Comparison of ENCODE assay signal across 8 cellular contexts in genomic region chr9:105901514-105902109, GRCh38.
DNase-seq lines count a peak whose midpoint lies in the region; ATAC-seq and TF ChIP-seq lines count a peak whose summit lies in the region.

No MANE protein-coding gene starts in this region.

- H3K36me3 ChIP-seq in GM06990 (ENCODE audit: control insufficient read depth, insufficient read depth, low read length) (no peaks in the 10 kb centered on the region), transverse colon (no peaks in the 10 kb centered on the region), stomach (no peaks in the 10 kb centered on the region)

- H3K4me1 ChIP-seq in transverse colon (no peaks in the 10 kb centered on the region), stomach (no peaks in the 10 kb centered on the region)

- 21% methylated on average over 4 of the region's 4 CpGs; no CpG with 5 or more reads in 1 of the 2 donors for WGBS in transverse colon (ENCODE audit: low coverage in 1 of 2), 2 donors
- 13 to 25% (median 18%) methylated on average over 3 to 4 of the region's 4 CpGs for WGBS in stomach, 5 donors

- TF ChIP-seq CTCF in GM06990 (IDR thresholded peaks at IDR 0.05; ENCODE audit: insufficient read depth, low read length, poor library complexity, severe bottlenecking) (peak; percentile 83), transverse colon (IDR thresholded peaks at IDR 0.05) (peak; percentile 41 to 61 (median 47)), stomach (IDR thresholded peaks at IDR 0.05) (peak in 3 of 7 experiments; percentile 13 to 48 (median 13))

- ATAC-seq in GM21529 (IDR thresholded peaks at IDR 0.05; ENCODE audit: unreplicated experiment), result peak; percentile 82

- intact Hi-C loops in transverse colon (cut with DNase I; ENCODE audit: low total_unique reads), result no loop called here
- intact Hi-C loops in stomach (cut with DNase I; ENCODE audit: low total_unique reads), result no loop called here

- H3K4me3 ChIP-seq in GM06990 (replicated peaks; ENCODE audit: low read depth, low read length) (no peak overlapping the region), transverse colon (no peak overlapping the region), stomach (no peak overlapping the region)

- in situ Hi-C loops in transverse colon (cut with MboI; ENCODE audit: low pct_ligation_motif_present in 1 of 4, low pct_unique_long_range_greater_than_20kb in 1 of 4, low sequenced_read_pairs in 3 of 4), result no loop called here

- DNase-seq in GM06990 (ENCODE audit: extremely low read depth, insufficient read length) (peak; percentile 10), NAMALWA (ENCODE audit: low spot score) (peak; percentile 44), astrocyte of the hippocampus (ENCODE audit: low read depth, low spot score) (peak; percentile 84), iris pigment epithelial cell (ENCODE audit: low read depth) (peak; percentile 32), transverse colon (no peak), occipital lobe (lab: John Stamatoyannopoulos, UW) (no peak), stomach (no peak)

- no peaks in the 10 kb centered on the region for H3K9me3 ChIP-seq in transverse colon
- no peaks in the 10 kb centered on the region for H3K9me3 ChIP-seq in stomach

- H3K27ac ChIP-seq in transverse colon (no peak overlapping the region), stomach (no peak overlapping the region)

- H3K27me3 ChIP-seq in GM06990 (replicated peaks; ENCODE audit: control insufficient read depth, insufficient read depth, low read length), result no peaks in the 10 kb centered on the region
- no peaks in the 10 kb centered on the region for H3K27me3 ChIP-seq in transverse colon
- H3K27me3 ChIP-seq in stomach, result no peaks in the 10 kb centered on the region

- TF ChIP-seq EP300 in transverse colon (IDR thresholded peaks at IDR 0.05; ENCODE audit: low read depth) (no peak), stomach (IDR thresholded peaks at IDR 0.05) (no peak)

- TF ChIP-seq POLR2A in transverse colon (IDR thresholded peaks at IDR 0.05), result no peak
- no peak for TF ChIP-seq POLR2A in stomach (IDR thresholded peaks at IDR 0.05)

Comparison
In these comparisons a context has a peak if more than half of its experiments do, and no peak if none do; other contexts are left out.
1. DNase-seq: peak in GM06990 (single experiment), NAMALWA (single experiment), astrocyte of the hippocampus (single experiment) and iris pigment epithelial cell (single experiment); none in transverse colon (single experiment), occipital lobe (single experiment) and stomach (single experiment).